Comparison of ENCODE assay signal across 35 cellular contexts in genomic region chr10:95648138-95648537, GRCh38.
"Had no signal": no experiment of that assay in that cellular context is flagged by ENCODE, and none has a peak within 500 bp of the region (broad histone marks: within the 10 kb centered on the region; RNA-seq: fewer than 3 reads in every experiment).

No MANE protein-coding gene starts in this region.

- H3K27ac ChIP-seq: KMS-11 had no signal

- H3K9ac ChIP-seq: KMS-11 had no signal

- DNase-seq: Kasumi-1, MG63, MM.1S, MV-4-11, NCI-H1048, NCI-H1092, NCI-H1092 treated with DMSO at 0.1 percent for 48 hours, NCI-H1105, NCI-H1105 treated with DMSO at 0.1 percent for 48 hours, NCI-H1417, NCI-H1417 treated with DMSO at 0.1 percent for 48 hours, NCI-H1436, NCI-H1436 treated with DMSO at 0.1 percent for 48 hours, NCI-H146, NCI-H1694, NCI-H1694 treated with DMSO at 0.1 percent for 48 hours, NCI-H187, NCI-H187 treated with DMSO at 0.1 percent for 48 hours, NCI-H1930, NCI-H2029, NCI-H2029 treated with DMSO at 0.1 percent for 48 hours, NCI-H2081, NCI-H2081 treated with DMSO at 0.1 percent for 48 hours, NCI-H2107, NCI-H2171, NCI-H2171 treated with DMSO at 0.1 percent for 48 hours, NCI-H2227 treated with DMSO at 0.1 percent for 48 hours, NCI-H226, NCI-H345, NCI-H446, NCI-H446 treated with DMSO at 0.1 percent for 48 hours, NCI-H510A, NCI-H510A treated with DMSO at 0.1 percent for 48 hours, NCI-H524 had no signal

- H3K4me2 ChIP-seq: KMS-11 had no signal

- H3K27me3 ChIP-seq: MG63 had no signal

- H3K4me3 ChIP-seq: MG63 had no signal
